Comparison of ENCODE assay signal across 20 cellular contexts in the genomic region with DNA sequence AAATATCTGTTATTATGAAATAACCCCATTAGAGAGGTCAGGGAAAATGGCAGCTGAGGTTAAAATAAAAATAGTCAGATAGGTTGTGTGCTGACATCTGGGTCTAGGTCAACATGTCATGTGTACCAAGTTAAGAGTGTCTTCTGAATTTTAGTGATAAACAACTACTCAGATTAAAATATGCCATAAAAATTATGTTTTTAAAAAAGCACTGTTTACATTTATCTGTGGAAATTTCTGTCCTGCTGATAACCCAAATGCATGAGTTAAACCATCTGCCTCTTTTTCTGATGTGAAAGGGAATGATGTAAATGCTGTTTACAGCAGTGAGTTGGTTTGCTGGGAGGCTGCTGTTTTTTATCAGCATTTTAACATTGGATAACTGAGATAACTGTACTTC.
"Had no signal": no experiment of that assay in that cellular context is flagged by ENCODE, and none has a peak within 500 bp of the region (broad histone marks: within the 10 kb centered on the region; RNA-seq: fewer than 3 reads in every experiment).

No MANE protein-coding gene starts in this region.

- H3K9me3 ChIP-seq: colonic mucosa had no signal

- H3K4me3 Mint-ChIP-seq: activated B cell treated with CpG ODN at 0.5 μM for 24 hours; activated CD4-positive, alpha-beta memory T cell treated with anti-CD3 and anti-CD28 coated beads for 36 hours; activated naive CD8-positive, alpha-beta T cell; endodermal cell; natural killer cell treated with Interleukin-12 subunit alpha and Interleukin-12 subunit beta and Interleukin-15 and Interleukin-18, amount 100 ng/mL, for 72 hours; stimulated activated naive CD8-positive, alpha-beta T cell treated with anti-CD3 and anti-CD28 coated beads, Interleukin-15, amount 100 ng/mL, for 72 hours; T-cell; type B pancreatic cell had no signal

- H3K27me3 Mint-ChIP-seq: activated B cell treated with CpG ODN at 0.5 μM for 24 hours; activated CD4-positive, alpha-beta memory T cell treated with anti-CD3 and anti-CD28 coated beads for 36 hours; activated naive CD8-positive, alpha-beta T cell; natural killer cell treated with Interleukin-12 subunit alpha and Interleukin-12 subunit beta and Interleukin-15 and Interleukin-18, amount 100 ng/mL, for 72 hours; stimulated activated naive CD8-positive, alpha-beta T cell treated with anti-CD3 and anti-CD28 coated beads, Interleukin-15, amount 100 ng/mL, for 72 hours; T-cell; type B pancreatic cell had no signal

- H3K9me3 Mint-ChIP-seq: activated B cell treated with CpG ODN at 0.5 μM for 24 hours; stimulated activated naive CD8-positive, alpha-beta T cell treated with anti-CD3 and anti-CD28 coated beads, Interleukin-15, amount 100 ng/mL, for 72 hours; type B pancreatic cell had no signal

- H3K36me3 Mint-ChIP-seq: activated CD4-positive, alpha-beta memory T cell treated with anti-CD3 and anti-CD28 coated beads for 36 hours; activated naive CD8-positive, alpha-beta T cell; natural killer cell treated with Interleukin-12 subunit alpha and Interleukin-12 subunit beta and Interleukin-15 and Interleukin-18, amount 100 ng/mL, for 72 hours; T-cell; type B pancreatic cell had no signal

- DNase-seq: activated B cell treated with CpG ODN at 0.5 μM for 24 hours; activated CD4-positive, alpha-beta memory T cell treated with anti-CD3 and anti-CD28 coated beads for 36 hours; activated CD4-positive, alpha-beta T cell treated with anti-CD3 and anti-CD28 coated beads for 4 hours; activated T-cell treated with anti-CD3 and anti-CD28 coated beads for 4 hours; amygdala; caudate nucleus; colonic mucosa; endodermal cell; foreskin fibroblast; stimulated activated CD4-positive, alpha-beta T cell treated with anti-CD3 and anti-CD28 coated beads, Interleukin-15, amount 100 ng/mL, for 24 hours; stimulated activated CD4-positive, alpha-beta T cell treated with anti-CD3 and anti-CD28 coated beads, Interleukin-2, amount 100 ng/mL, for 48 hours; stimulated activated naive CD8-positive, alpha-beta T cell treated with anti-CD3 and anti-CD28 coated beads, Interleukin-15, amount 100 ng/mL, for 72 hours; T-cell had no signal

- H3K4me1 Mint-ChIP-seq: activated B cell treated with CpG ODN at 0.5 μM for 24 hours; endodermal cell; stimulated activated naive CD8-positive, alpha-beta T cell treated with anti-CD3 and anti-CD28 coated beads, Interleukin-15, amount 100 ng/mL, for 72 hours; T-cell had no signal

- H3K27ac ChIP-seq: colonic mucosa, parathyroid adenoma, skin epidermis had no signal

- H3K4me3 ChIP-seq: colonic mucosa, skin epidermis had no signal

- H3K4me1 ChIP-seq: colonic mucosa, parathyroid adenoma had no signal

- H3K36me3 ChIP-seq: colonic mucosa had no signal

- ATAC-seq: natural killer cell treated with Interleukin-12 subunit alpha and Interleukin-12 subunit beta and Interleukin-15 and Interleukin-18, amount 100 ng/mL, for 72 hours; SK-N-SH treated with all-trans-retinoic acid at 6 μM for 48 hours; stimulated activated naive CD8-positive, alpha-beta T cell treated with anti-CD3 and anti-CD28 coated beads, Interleukin-15, amount 100 ng/mL, for 72 hours; T-cell had no signal

- H3K27me3 ChIP-seq: colonic mucosa had no signal

- H3K27ac Mint-ChIP-seq: activated B cell treated with CpG ODN at 0.5 μM for 24 hours; activated CD4-positive, alpha-beta memory T cell treated with anti-CD3 and anti-CD28 coated beads for 36 hours; activated naive CD8-positive, alpha-beta T cell; endodermal cell; natural killer cell treated with Interleukin-12 subunit alpha and Interleukin-12 subunit beta and Interleukin-15 and Interleukin-18, amount 100 ng/mL, for 72 hours; stimulated activated naive CD8-positive, alpha-beta T cell treated with anti-CD3 and anti-CD28 coated beads, Interleukin-15, amount 100 ng/mL, for 72 hours; T-cell; type B pancreatic cell had no signal

- FAIRE-seq: keratinocyte had no signal
